ENCODE assay signal across 22 cellular contexts in the genomic region with DNA sequence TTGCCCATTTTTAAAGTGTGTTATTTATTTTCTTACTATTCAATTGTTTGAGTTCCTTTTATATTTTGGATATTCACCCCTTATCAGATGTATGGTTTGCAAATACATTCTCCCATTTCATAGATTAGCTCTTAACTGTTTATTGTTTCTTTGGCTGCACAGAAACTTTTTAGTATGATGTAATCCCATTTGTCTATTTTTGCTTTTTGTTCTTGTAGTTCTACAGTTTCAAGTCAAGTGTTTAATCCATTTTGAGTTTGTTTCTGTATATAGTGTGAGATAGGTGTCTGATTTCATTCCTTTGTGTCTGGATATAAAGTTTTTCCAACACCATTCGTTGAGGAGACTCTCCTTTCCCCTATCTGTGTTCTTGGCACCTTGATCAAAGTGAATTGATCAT.
"Had no signal": no experiment of that assay in that cellular context is flagged by ENCODE, and none has a peak within 500 bp of the region (broad histone marks: within the 10 kb centered on the region; RNA-seq: fewer than 3 reads in every experiment).

No MANE protein-coding gene starts in this region.

- DNase-seq: Kasumi-1; MM.1S; NCI-H1092 treated with DMSO at 0.1 percent for 48 hours; NCI-H1436; NCI-H187; NCI-H2029; NCI-H2107; NCI-H2171 treated with DMSO at 0.1 percent for 48 hours; NCI-H2227 treated with DMSO at 0.1 percent for 48 hours; NCI-H524; NCI-H526 treated with DMSO at 0.1 percent for 48 hours; NCI-H748 treated with DMSO at 0.1 percent for 48 hours; NK-92 treated with Interleukin-12 subunit alpha and Interleukin-12 subunit beta, amount 100 ng/mL, for 24 hours; PC-3; SHP77; SK-N-SH; T-helper 1 cell; T-helper 17 cell had no signal

- H3K9ac ChIP-seq: KMS-11, SK-N-SH had no signal

- H3K27ac ChIP-seq: KMS-11, RWPE1 had no signal

- ATAC-seq: K562, Panc1, PC-3, T-helper 17 cell had no signal

- H3K9me3 ChIP-seq: SK-N-SH had no signal

- H3K4me2 ChIP-seq: KMS-11, SK-N-SH had no signal

- FAIRE-seq: K562 had no signal

- H3K4me3 ChIP-seq: K562 had no signal
